ENCODE assay signal across 8 cellular contexts in genomic region chr1:229452956-229453801, GRCh38. TPM values are rescaled to one million over a fixed set of nuclear protein-coding genes. Genes with fewer than 3 reads are reported as not detected.
A peak's percentile ranks its signal among the peaks of the same experiment; 100 is the strongest.
DNase-seq lines count a peak whose midpoint lies in the region; ATAC-seq and TF ChIP-seq lines count a peak whose summit lies in the region.

No MANE protein-coding gene starts in this region.

- H3K9ac ChIP-seq in smooth muscle cell (ENCODE audit: low read depth) (no peak overlapping the region), colonic mucosa (ENCODE audit: low read depth in 2 of 2, low read length in 2 of 2) (no peak overlapping the region)

- H3K4me1 ChIP-seq in smooth muscle cell (ENCODE audit: low read depth) (no peaks in the 10 kb centered on the region), colonic mucosa (no peaks in the 10 kb centered on the region)

- H3K27me3 ChIP-seq in smooth muscle cell (ENCODE audit: low read depth) (no peaks in the 10 kb centered on the region), colonic mucosa (no peaks in the 10 kb centered on the region)

- no peaks in the 10 kb centered on the region for H4K20me1 ChIP-seq in smooth muscle cell (ENCODE audit: low read depth)

- no peak for ATAC-seq in HG02642 (IDR thresholded peaks at IDR 0.05; ENCODE audit: poor library complexity, unreplicated experiment)

- H3K4me3 ChIP-seq in epithelial cell of esophagus (ENCODE audit: low read length) (no peak overlapping the region), smooth muscle cell (no peak overlapping the region), colonic mucosa (no peak overlapping the region)

- no peaks in the 10 kb centered on the region for H3K79me2 ChIP-seq in smooth muscle cell (ENCODE audit: low read depth)

- DNase-seq in NOMO-1 treated with DMSO at 0.1 percent for 48 hours (lab: John Stamatoyannopoulos, UW; ENCODE audit: unreplicated experiment) (peak; percentile 6), NOMO-1 (lab: John Stamatoyannopoulos, UW; ENCODE audit: unreplicated experiment in 2 of 2) (no peak), NCI-H2227 treated with DMSO at 0.1 percent for 48 hours (lab: John Stamatoyannopoulos, UW) (peak; percentile 45), epithelial cell of esophagus (ENCODE audit: low read depth) (peak; percentile 54), smooth muscle cell (lab: John Stamatoyannopoulos, UW; ENCODE audit: unreplicated experiment) (no peak), colonic mucosa (no peak)
- no peak for DNase-seq in central memory CD4-positive, alpha-beta T cell

- H3K9me3 ChIP-seq in smooth muscle cell (replicated peaks; ENCODE audit: low read depth) (no peaks in the 10 kb centered on the region), colonic mucosa (no peaks in the 10 kb centered on the region)

- TF ChIP-seq CTCF in epithelial cell of esophagus (IDR thresholded peaks at IDR 0.05; ENCODE audit: insufficient read depth, low read depth, low read length, missing control alignments) = peak; percentile 83
- peak; percentile 44 for TF ChIP-seq CTCF in smooth muscle cell (IDR thresholded peaks at IDR 0.05; ENCODE audit: borderline replicate concordance, insufficient read depth, poor library complexity, severe bottlenecking)
- TF ChIP-seq CTCF in colonic mucosa (IDR thresholded peaks at IDR 0.05) = no peak

- no peak overlapping the region for H3K4me2 ChIP-seq in smooth muscle cell

- intact Hi-C loops in colonic mucosa (cut with DNase I) = no loop called here

- WGBS in smooth muscle cell (ENCODE audit: low lambda C conversion rate) = 94% methylated on average over 5 of the region's 5 CpGs

- H2AFZ ChIP-seq in smooth muscle cell (ENCODE audit: low read depth) = no peak overlapping the region

- H3K36me3 ChIP-seq in smooth muscle cell (ENCODE audit: low read depth) (peaks cover 12% of the 10 kb centered on the region), colonic mucosa (peaks cover 5% of the 10 kb centered on the region)

- H3F3A ChIP-seq in smooth muscle cell (ENCODE audit: low read depth) = no peaks in the 10 kb centered on the region

- H3K27ac ChIP-seq in smooth muscle cell (ENCODE audit: low read depth) = no peak overlapping the region
- no peak overlapping the region for H3K27ac ChIP-seq in colonic mucosa

RNA-seq across cellular contexts. Expression of gene ACTA1, which starts 19.3 kb away (rescaled TPM):
- total RNA-seq in smooth muscle cell (5.1 and 5.6 TPM in 2 replicates), colonic mucosa (1 to 10 TPM in 1 of 2 donors, not detected in 1; 2.4 TPM)
- polyA plus RNA-seq in smooth muscle cell = 3.7 and 28.1 TPM in 2 replicates

RNA-seq across cellular contexts. Expression of gene NUP133, which starts 55.0 kb away (rescaled TPM):
- 40.0 and 54.8 TPM in 2 replicates for total RNA-seq in smooth muscle cell
- polyA plus RNA-seq in smooth muscle cell = 14.6 and 15.5 TPM in 2 replicates
- total RNA-seq in colonic mucosa = 10 to 100 TPM; 25.9 to 37.8 TPM

Comparison
In these comparisons a context has a peak if more than half of its experiments do, and no peak if none do; other contexts are left out.
1. DNase-seq: peak in NOMO-1 treated with DMSO at 0.1 percent for 48 hours (single experiment), NCI-H2227 treated with DMSO at 0.1 percent for 48 hours (single experiment) and epithelial cell of esophagus (single experiment); none in NOMO-1 (0 of 2), smooth muscle cell (single experiment), colonic mucosa (single experiment) and central memory CD4-positive, alpha-beta T cell (single experiment).